In genomic region chr15:70091649-70092461, GRCh38 we compare ENCODE assay signal across 8 cellular contexts. TPM values are rescaled to one million over a fixed set of nuclear protein-coding genes. Genes with fewer than 3 reads are reported as not detected.
DNase-seq lines count a peak whose midpoint lies in the region; ATAC-seq, FAIRE-seq and TF ChIP-seq lines count a peak whose summit lies in the region.

No MANE protein-coding gene starts in this region.

- H2AFZ ChIP-seq in K562 (ENCODE audit: low read depth, low read length): no peak overlapping the region

- no peak for TF ChIP-seq POLR2A in K562 (conservative IDR thresholded peaks at IDR 0.05)

- WGBS in K562 (ENCODE audit: insufficient coverage, low coverage, missing lambda C conversion rate): 14% methylated on average over 11 of the region's 12 CpGs

- no peaks in the 10 kb centered on the region for H3K9me3 Mint-ChIP-seq in natural killer cell

- peaks cover 95% of the 10 kb centered on the region for H3K79me2 ChIP-seq in K562 (ENCODE audit: control insufficient read depth, insufficient read depth, low read length)

- peak; percentile 92 for TF ChIP-seq EP300 in K562 (IDR thresholded peaks at IDR 0.05; ENCODE audit: low read length)

- peak overlapping the region; percentile 5 to 11 for H3K27ac Mint-ChIP-seq in natural killer cell

- intact Hi-C loops in K562 (cut with micrococcal nuclease): no loop called here
- intact Hi-C loops in natural killer cell (cut with micrococcal nuclease): loop anchor here (10.0 kb wide), 1 partner anchor 673 kb away; the partner anchor contains the start of gene UACA

- FAIRE-seq in K562 (lab: Jason Lieb, UNC): peak; percentile 98

- H3K36me3 ChIP-seq in K562 (ENCODE audit: control insufficient read depth, insufficient read depth, low read length): peaks cover 77% of the 10 kb centered on the region

- DNase-seq in DMS53 (lab: John Stamatoyannopoulos, UW) (peak; percentile 79), NCI-H2227 (lab: John Stamatoyannopoulos, UW; ENCODE audit: unreplicated experiment) (peak; percentile 59), K562 (ENCODE audit: extremely low read depth in 1 of 4, low spot score in 3 of 4) (peak in 3 of 4 experiments; percentile 47 to 78 (median 58)), natural killer cell (peak; percentile 38), SIG-M5 (lab: John Stamatoyannopoulos, UW) (no peak), A172 (ENCODE audit: low spot score) (no peak)

- no peaks in the 10 kb centered on the region for H3K9me3 ChIP-seq in K562 (replicated peaks; ENCODE audit: control insufficient read depth, insufficient read depth, low read depth, low read length)

- H3K36me3 Mint-ChIP-seq in natural killer cell: no peaks in the 10 kb centered on the region

- H3K27me3 ChIP-seq in K562 (ENCODE audit: control insufficient read depth in 2 of 2, insufficient read depth in 2 of 2, low read length in 2 of 2): no peaks in the 10 kb centered on the region

- H4K20me1 ChIP-seq in K562 (replicated peaks; ENCODE audit: control insufficient read depth, insufficient read depth, low read length): peaks cover 49% of the 10 kb centered on the region

- no TSS peak for BruUV-seq in K562 (replicated peaks; lab: Mats Ljungman, UMichigan)

- POLR2A ChIA-PET in K562 (lab: Yijun Ruan, JAX): interaction anchor here (0.5 to 2.4 kb wide), 10 partner anchors 12 to 965 kb away, joined by 3 to 11 read pairs (median 3); no protein-coding TSS in a partner anchor

- H3K9me1 ChIP-seq in K562 (ENCODE audit: control insufficient read depth, insufficient read depth, low read length): peaks cover 2% of the 10 kb centered on the region

- H3K4me3 ChIP-seq in K562: no peak overlapping the region

- H3K9ac ChIP-seq in K562 (ENCODE audit: insufficient read depth in 1 of 2, low read depth in 2 of 2, low read length in 2 of 2): peak overlapping the region; percentile 26 to 28; a peak in 2 of 4 replicates

- CTCF ChIA-PET in K562 (lab: Yijun Ruan, JAX; ENCODE audit: low intra/inter-chr PET ratio): no interaction called here

- peak overlapping the region; percentile 54 for H3K4me3 Mint-ChIP-seq in natural killer cell

- no peak for TF ChIP-seq RAD21 in K562 (CRISPR knock-in tag; conservative IDR thresholded peaks at IDR 0.05 in 1 of 2, IDR thresholded peaks at IDR 0.05 in 1 of 2)

- TF ChIP-seq CTCF in K562 (IDR thresholded peaks at IDR 0.05 in 2 of 3, conservative IDR thresholded peaks at IDR 0.05 in 1 of 3; ENCODE audit: insufficient read depth in 2 of 3, low read depth in 1 of 3, low read length in 3 of 3) (no peak), natural killer cell (IDR thresholded peaks at IDR 0.05) (no peak)

- peaks cover 35 to 69% of the 10 kb centered on the region in 2 donors for H3K4me1 Mint-ChIP-seq in natural killer cell

- peaks cover 58 to 87% of the 10 kb centered on the region in 2 experiments for H3K4me1 ChIP-seq in K562 (replicated peaks in 1 of 2; ENCODE audit: control insufficient read depth in 2 of 2, insufficient read depth in 2 of 2, low read length in 2 of 2)

- H3K4me2 ChIP-seq in K562 (ENCODE audit: insufficient read depth, low read length): peak overlapping the region; percentile 60

- peaks cover 30 to 41% of the 10 kb centered on the region in 2 donors for H3K27me3 Mint-ChIP-seq in natural killer cell (ENCODE audit: low read depth in 2 of 2)

- in situ Hi-C loops in K562 (cut with MboI): no loop called here

- H3K27ac ChIP-seq in K562 (ENCODE audit: extremely low read depth, low read depth, low read length): peak overlapping the region; percentile 53; the same call in 2 of the 3 replicates

- peak; percentile 36 for ATAC-seq in K562
- peak; percentile 66 to 87 (median 83) for ATAC-seq in natural killer cell
- no peak for ATAC-seq in GM21381 (IDR thresholded peaks at IDR 0.05; ENCODE audit: unreplicated experiment)
- no peak for ATAC-seq in HG03196 (IDR thresholded peaks at IDR 0.05; ENCODE audit: unreplicated experiment)

TF ChIP-seq in K562, 482 proteins besides CTCF, POLR2A, EP300 and RAD21 (continues in another document):
- TF ChIP-seq JUNB (CRISPR knock-in tag; conservative IDR thresholded peaks at IDR 0.05) (no peak), PML (IDR thresholded peaks at IDR 0.05; ENCODE audit: low read length) (peak; percentile 81; the same call in 1 of the 2 replicates), DPF2 (IDR thresholded peaks at IDR 0.05) (peak; percentile 90), HMGN3 (IDR thresholded peaks at IDR 0.05; ENCODE audit: borderline replicate concordance, extremely low read depth, insufficient read length, low read depth, low read length) (peak; percentile 20), NFIC (IDR thresholded peaks at IDR 0.05) (peak; percentile 42), ZBTB40 (IDR thresholded peaks at IDR 0.05) (no peak), ZBTB40 (CRISPR knock-in tag; IDR thresholded peaks at IDR 0.05) (no peak), TEAD1 (CRISPR knock-in tag; IDR thresholded peaks at IDR 0.05) (peak in 1 of 2 experiments; percentile 90; a peak in 2 of 4 replicates)

RNA-seq across cellular contexts. Expression of gene TLE3, which starts 5.9 kb away (rescaled TPM):
- 47.5 and 98.2 TPM in 2 replicates for total RNA-seq in K562 (2011; cell fraction: chromatin; rRNA removed; ENCODE audit: low replicate concordance)
- total RNA-seq in K562 (2011; cell fraction: nucleolus; rRNA removed): 56.7 and 69.2 TPM in 2 replicates
- 49.1 and 56.6 TPM in 2 replicates for total RNA-seq in K562 (2011; cell fraction: nucleoplasm; rRNA removed)
- 26.9 and 31.6 TPM in 2 replicates for total RNA-seq in K562 (2014; rRNA removed)
- total RNA-seq in K562 (2014; rRNA removed; fragmentation: Illumina TruSeq; extraction: Trizol): 13.4 and 14.2 TPM in 2 replicates
- total RNA-seq in K562 (2015; rRNA removed; fragmentation: Illumina TruSeq; extraction: Trizol): 14.1 and 14.3 TPM in 2 replicates
- 78.3 and 84.2 TPM in 2 replicates for total RNA-seq in K562 (2021)
- polyA plus RNA-seq in K562 (2011; rRNA removed): 6.4 and 14.8 TPM in 2 replicates
- polyA plus RNA-seq in K562 (2011; cell fraction: cytosol; rRNA removed): 8.4 and 9.7 TPM in 2 replicates
- polyA plus RNA-seq in K562 (2011; cell fraction: nucleus; rRNA removed): 34.5 and 47.6 TPM in 2 replicates
- 33.7 and 52.9 TPM in 2 replicates for polyA plus RNA-seq in K562 (2012)
- polyA plus RNA-seq in K562 (2014; fragmentation: Illumina TruSeq; extraction: Trizol): 14.4 and 30.2 TPM in 2 replicates
- 1 to 10 TPM; 1.5 to 2.3 TPM for polyA plus RNA-seq in K562 (2014; fragmentation: Nextera tagmentation; extraction: Ambion mirVana)
- 21.1 and 25.2 TPM in 2 replicates for polyA plus RNA-seq in K562 (2014; rRNA removed)
- polyA minus RNA-seq in K562 (2011; rRNA and poly(A)+ RNA removed): 32.3 and 47.1 TPM in 2 replicates
- 34.6 and 56.1 TPM in 2 replicates for polyA minus RNA-seq in K562 (2011; cell fraction: cytosol; rRNA and poly(A)+ RNA removed)
- polyA minus RNA-seq in K562 (2011; cell fraction: nucleus; rRNA and poly(A)+ RNA removed): 45.1 and 56.8 TPM in 2 replicates
- total RNA-seq in natural killer cell: 10 to 100 TPM; 32.1 to 94.9 (median 36.7) TPM
- 0.10 and 0.59 TPM in 2 replicates for total RNA-seq in A172 (2014; rRNA removed; shearing (Covaris generic))

Comparison
In these comparisons a context has a peak if more than half of its experiments do, and no peak if none do; other contexts are left out.
1. DNase-seq: peak in DMS53 (single experiment), NCI-H2227 (single experiment), K562 (3 of 4) and natural killer cell (single experiment); none in SIG-M5 (single experiment) and A172 (single experiment).
2. ATAC-seq: peak in K562 (single experiment) and natural killer cell (3 of 3); none in GM21381 (single experiment) and HG03196 (single experiment).